In the genomic region with DNA sequence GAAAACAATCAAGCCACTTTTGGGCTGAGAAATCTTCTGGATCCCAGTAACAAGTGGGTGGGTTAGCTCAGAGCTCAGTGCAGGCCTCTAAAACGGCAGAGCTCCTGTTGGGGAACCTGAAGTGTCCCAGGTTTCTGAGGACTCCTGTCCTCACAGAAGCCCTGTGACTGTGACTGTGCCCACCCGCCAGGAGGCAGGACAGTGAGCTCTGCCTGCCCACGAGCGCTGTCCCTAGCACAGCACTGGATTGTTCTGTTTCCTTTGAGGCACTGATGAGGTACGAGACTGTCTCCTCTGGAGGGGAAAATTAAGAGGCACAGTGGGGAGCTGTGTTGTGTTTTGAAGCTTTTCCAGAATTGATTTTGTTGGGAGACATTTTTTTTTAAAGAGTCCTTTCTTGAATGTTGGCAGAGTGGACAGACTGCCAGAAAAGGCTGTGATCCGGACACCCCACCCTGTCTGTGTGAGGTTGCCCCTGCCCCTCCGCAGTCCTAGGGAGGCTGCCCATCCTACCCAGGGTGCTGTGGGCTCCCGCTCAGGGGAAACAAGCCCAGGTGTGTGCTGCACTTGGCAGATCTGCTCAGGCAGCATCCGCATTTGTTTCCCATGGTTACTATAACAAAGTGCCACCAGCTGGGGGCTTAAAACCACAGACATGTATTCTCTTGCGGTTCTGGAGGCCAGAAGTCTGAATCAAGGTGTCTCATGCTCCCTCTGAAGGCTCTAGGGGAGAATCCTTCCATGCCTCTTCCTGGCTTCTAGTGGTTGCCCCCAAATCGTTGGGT, we compare ENCODE assay signal across 1 cellular context.
TF ChIP-seq lines count a peak whose summit lies in the region.

No MANE protein-coding gene starts in this region.

TF ChIP-seq in HepG2, 621 proteins besides CTCF, POLR2A, EP300 and RAD21 (continued from another document):
- TF ChIP-seq, protein P1, sequence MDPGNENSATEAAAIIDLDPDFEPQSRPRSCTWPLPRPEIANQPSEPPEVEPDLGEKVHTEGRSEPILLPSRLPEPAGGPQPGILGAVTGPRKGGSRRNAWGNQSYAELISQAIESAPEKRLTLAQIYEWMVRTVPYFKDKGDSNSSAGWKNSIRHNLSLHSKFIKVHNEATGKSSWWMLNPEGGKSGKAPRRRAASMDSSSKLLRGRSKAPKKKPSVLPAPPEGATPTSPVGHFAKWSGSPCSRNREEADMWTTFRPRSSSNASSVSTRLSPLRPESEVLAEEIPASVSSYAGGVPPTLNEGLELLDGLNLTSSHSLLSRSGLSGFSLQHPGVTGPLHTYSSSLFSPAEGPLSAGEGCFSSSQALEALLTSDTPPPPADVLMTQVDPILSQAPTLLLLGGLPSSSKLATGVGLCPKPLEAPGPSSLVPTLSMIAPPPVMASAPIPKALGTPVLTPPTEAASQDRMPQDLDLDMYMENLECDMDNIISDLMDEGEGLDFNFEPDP (CRISPR knock-in tag; conservative IDR thresholded peaks at IDR 0.05): no peak
- TF ChIP-seq, protein P2, sequence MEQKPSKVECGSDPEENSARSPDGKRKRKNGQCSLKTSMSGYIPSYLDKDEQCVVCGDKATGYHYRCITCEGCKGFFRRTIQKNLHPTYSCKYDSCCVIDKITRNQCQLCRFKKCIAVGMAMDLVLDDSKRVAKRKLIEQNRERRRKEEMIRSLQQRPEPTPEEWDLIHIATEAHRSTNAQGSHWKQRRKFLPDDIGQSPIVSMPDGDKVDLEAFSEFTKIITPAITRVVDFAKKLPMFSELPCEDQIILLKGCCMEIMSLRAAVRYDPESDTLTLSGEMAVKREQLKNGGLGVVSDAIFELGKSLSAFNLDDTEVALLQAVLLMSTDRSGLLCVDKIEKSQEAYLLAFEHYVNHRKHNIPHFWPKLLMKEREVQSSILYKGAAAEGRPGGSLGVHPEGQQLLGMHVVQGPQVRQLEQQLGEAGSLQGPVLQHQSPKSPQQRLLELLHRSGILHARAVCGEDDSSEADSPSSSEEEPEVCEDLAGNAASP (CRISPR knock-in tag; IDR thresholded peaks at IDR 0.05; ENCODE audit: borderline replicate concordance): no peak
